In the genomic region with DNA sequence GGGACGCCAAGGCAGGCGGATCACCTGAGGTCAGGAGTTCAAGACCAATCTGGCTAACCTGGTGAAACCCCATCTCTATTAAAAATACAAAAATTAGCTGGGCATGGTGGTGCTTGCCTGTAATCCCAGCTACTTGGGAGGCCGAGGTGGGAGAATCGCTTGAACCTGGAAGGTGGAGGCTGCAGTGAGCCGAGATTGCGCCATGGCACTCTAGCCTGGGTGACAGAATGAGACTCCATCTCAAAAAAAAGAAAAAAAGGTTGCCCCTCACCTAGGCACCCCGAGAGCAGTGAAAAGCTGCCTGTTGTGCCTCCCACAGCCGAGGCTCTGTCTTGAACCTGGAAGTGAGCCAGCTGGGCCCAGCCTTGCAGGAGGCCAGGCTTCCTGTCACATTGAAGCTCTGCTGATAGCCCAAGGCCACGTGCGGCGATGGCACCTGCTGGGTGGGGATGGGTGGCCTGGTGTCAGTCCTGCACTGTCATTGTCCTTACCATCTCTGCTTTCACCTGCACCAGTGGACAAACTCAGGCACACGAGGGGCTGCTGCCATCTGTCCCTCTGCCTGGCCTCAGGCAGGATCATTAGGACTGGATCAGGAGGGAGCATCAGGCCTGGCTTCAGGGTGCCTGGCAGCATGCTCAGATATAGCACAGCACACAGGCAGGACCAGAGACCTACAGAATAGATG, we compare ENCODE assay signal across 1 cellular context.
TF ChIP-seq lines count a peak whose summit lies in the region.

No MANE protein-coding gene starts in this region.

TF ChIP-seq in K562, 482 proteins besides CTCF, POLR2A, EP300 and RAD21 (continued from another document):
- TF ChIP-seq, protein P1, sequence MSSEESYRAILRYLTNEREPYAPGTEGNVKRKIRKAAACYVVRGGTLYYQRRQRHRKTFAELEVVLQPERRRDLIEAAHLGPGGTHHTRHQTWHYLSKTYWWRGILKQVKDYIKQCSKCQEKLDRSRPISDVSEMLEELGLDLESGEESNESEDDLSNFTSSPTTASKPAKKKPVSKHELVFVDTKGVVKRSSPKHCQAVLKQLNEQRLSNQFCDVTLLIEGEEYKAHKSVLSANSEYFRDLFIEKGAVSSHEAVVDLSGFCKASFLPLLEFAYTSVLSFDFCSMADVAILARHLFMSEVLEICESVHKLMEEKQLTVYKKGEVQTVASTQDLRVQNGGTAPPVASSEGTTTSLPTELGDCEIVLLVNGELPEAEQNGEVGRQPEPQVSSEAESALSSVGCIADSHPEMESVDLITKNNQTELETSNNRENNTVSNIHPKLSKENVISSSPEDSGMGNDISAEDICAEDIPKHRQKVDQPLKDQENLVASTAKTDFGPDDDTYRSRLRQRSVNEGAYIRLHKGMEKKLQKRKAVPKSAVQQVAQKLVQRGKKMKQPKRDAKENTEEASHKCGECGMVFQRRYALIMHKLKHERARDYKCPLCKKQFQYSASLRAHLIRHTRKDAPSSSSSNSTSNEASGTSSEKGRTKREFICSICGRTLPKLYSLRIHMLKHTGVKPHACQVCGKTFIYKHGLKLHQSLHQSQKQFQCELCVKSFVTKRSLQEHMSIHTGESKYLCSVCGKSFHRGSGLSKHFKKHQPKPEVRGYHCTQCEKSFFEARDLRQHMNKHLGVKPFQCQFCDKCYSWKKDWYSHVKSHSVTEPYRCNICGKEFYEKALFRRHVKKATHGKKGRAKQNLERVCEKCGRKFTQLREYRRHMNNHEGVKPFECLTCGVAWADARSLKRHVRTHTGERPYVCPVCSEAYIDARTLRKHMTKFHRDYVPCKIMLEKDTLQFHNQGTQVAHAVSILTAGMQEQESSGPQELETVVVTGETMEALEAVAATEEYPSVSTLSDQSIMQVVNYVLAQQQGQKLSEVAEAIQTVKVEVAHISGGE (CRISPR knock-in tag; IDR thresholded peaks at IDR 0.05) = no peak
- TF ChIP-seq NCOA2 (IDR thresholded peaks at IDR 0.05; ENCODE audit: partially characterized antibody in 2 of 2) = no peak
